In the genomic region with DNA sequence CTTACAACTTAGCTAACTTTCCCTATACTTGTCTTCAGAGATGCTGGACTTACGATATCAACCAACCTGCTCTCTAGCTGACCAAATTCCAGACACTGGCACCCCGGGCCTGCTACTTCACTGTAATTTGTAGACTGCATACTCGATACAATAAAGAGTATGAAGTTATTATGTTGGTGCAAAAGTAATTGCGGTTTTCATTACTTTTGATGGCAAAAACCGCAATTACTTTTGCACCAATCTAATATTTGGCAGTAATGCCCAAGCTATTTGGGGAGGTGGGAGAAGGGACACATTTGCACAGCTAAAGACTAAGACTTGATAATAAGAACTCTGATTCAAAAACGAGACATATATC, we compare ENCODE assay signal across 19 cellular contexts. TPM values are rescaled to one million over a fixed set of nuclear protein-coding genes. Genes with fewer than 3 reads are reported as not detected.
A peak's percentile ranks its signal among the peaks of the same experiment; 100 is the strongest.
DNase-seq lines count a peak whose midpoint lies in the region; ATAC-seq and TF ChIP-seq lines count a peak whose summit lies in the region.
"Had no signal": no experiment of that assay in that cellular context is flagged by ENCODE, and none has a peak within 500 bp of the region (broad histone marks: within the 10 kb centered on the region; RNA-seq: fewer than 3 reads in every experiment).

No MANE protein-coding gene starts in this region.

- no peak overlapping the region for H3K4me2 ChIP-seq in mesenchymal stem cell (ENCODE audit: low read length, poor library complexity, severe bottlenecking)

- H3K9me3 ChIP-seq in mesenchymal stem cell (ENCODE audit: control insufficient read depth, low read length) = no peaks in the 10 kb centered on the region
- H3K9me3 ChIP-seq in vagina = no peaks in the 10 kb centered on the region
- H3K9me3 ChIP-seq: body of pancreas, heart right ventricle, left ventricle myocardium inferior had no signal

- no peak overlapping the region for H3K4me3 ChIP-seq in mesenchymal stem cell (ENCODE audit: insufficient read depth in 1 of 2, low read depth in 1 of 2, low read length in 2 of 2)
- H3K4me3 ChIP-seq in vagina = no peak overlapping the region
- H3K4me3 ChIP-seq: body of pancreas, heart right ventricle, left ventricle myocardium inferior had no signal

- H3K4me1 ChIP-seq in mesenchymal stem cell (ENCODE audit: control insufficient read depth, insufficient read depth, low read depth, low read length) (peaks cover 2% of the 10 kb centered on the region), vagina (peaks cover 39% of the 10 kb centered on the region)
- H3K4me1 ChIP-seq: body of pancreas had no signal

- H3K9me3 Mint-ChIP-seq in activated naive CD4-positive, alpha-beta T cell treated with anti-CD3 and anti-CD28 coated beads, Interleukin-2, amount 50 U/mL, for 24 hours = no peaks in the 10 kb centered on the region
- H3K9me3 Mint-ChIP-seq: endodermal cell had no signal

- H3K36me3 ChIP-seq in mesenchymal stem cell (ENCODE audit: control insufficient read depth in 1 of 2, insufficient read depth in 2 of 2, low read depth in 1 of 2, low read length in 2 of 2) (no peaks in the 10 kb centered on the region), vagina (no peaks in the 10 kb centered on the region)
- H3K36me3 ChIP-seq: heart right ventricle, left ventricle myocardium inferior, WERI-Rb-1 had no signal

- peaks cover 75% of the 10 kb centered on the region for H3K4me1 Mint-ChIP-seq in activated naive CD4-positive, alpha-beta T cell treated with anti-CD3 and anti-CD28 coated beads, Interleukin-2, amount 50 U/mL, for 24 hours

- H2BK12ac ChIP-seq in mesenchymal stem cell (ENCODE audit: low read length in 2 of 2) = no peak overlapping the region

- H2BK120ac ChIP-seq in mesenchymal stem cell (ENCODE audit: low read depth, low read length) = no peak overlapping the region

- peak overlapping the region; percentile 75 for H3K9ac ChIP-seq in mesenchymal stem cell (ENCODE audit: low read length)

- H3K27ac Mint-ChIP-seq in activated naive CD4-positive, alpha-beta T cell treated with anti-CD3 and anti-CD28 coated beads, Interleukin-2, amount 50 U/mL, for 24 hours = peak overlapping the region; percentile 63
- H3K27ac Mint-ChIP-seq: endodermal cell had no signal

- peak overlapping the region in 1 of 2 experiments; percentile 59 for H3K18ac ChIP-seq in mesenchymal stem cell (ENCODE audit: low read depth in 1 of 2, low read length in 2 of 2)

- H3K4ac ChIP-seq in mesenchymal stem cell (ENCODE audit: low read depth in 1 of 2, low read length in 2 of 2) = no peak overlapping the region

- no peaks in the 10 kb centered on the region for H3K36me3 Mint-ChIP-seq in activated naive CD4-positive, alpha-beta T cell treated with anti-CD3 and anti-CD28 coated beads, Interleukin-2, amount 50 U/mL, for 24 hours

- no peak overlapping the region for H3K23ac ChIP-seq in mesenchymal stem cell (ENCODE audit: low read length in 2 of 2)

- intact Hi-C loops in vagina (cut with DNase I) = no loop called here

- no peak overlapping the region for H2AFZ ChIP-seq in mesenchymal stem cell (ENCODE audit: low read depth, low read length)

- TF ChIP-seq POLR2A in vagina (IDR thresholded peaks at IDR 0.05) = no peak

- no peak overlapping the region for H2BK5ac ChIP-seq in mesenchymal stem cell (ENCODE audit: low read depth, low read length, poor library complexity, severe bottlenecking)

- H2AK5ac ChIP-seq in mesenchymal stem cell (ENCODE audit: low read length, severe bottlenecking) = no peak overlapping the region

- no peak overlapping the region for H4K8ac ChIP-seq in mesenchymal stem cell (ENCODE audit: low read length)

- 86% methylated on average over 3 of the region's 6 CpGs for WGBS in mesenchymal stem cell

- TF ChIP-seq CTCF in VCaP (conservative IDR thresholded peaks at IDR 0.05) (no peak), vagina (IDR thresholded peaks at IDR 0.05) (no peak)

- H3K27me3 Mint-ChIP-seq in activated naive CD4-positive, alpha-beta T cell treated with anti-CD3 and anti-CD28 coated beads, Interleukin-2, amount 50 U/mL, for 24 hours = no peaks in the 10 kb centered on the region

- no peak overlapping the region for H4K91ac ChIP-seq in mesenchymal stem cell (ENCODE audit: low read length)

- H3K27ac ChIP-seq in VCaP = peak overlapping the region; percentile 70
- peak overlapping the region; percentile 75 for H3K27ac ChIP-seq in mesenchymal stem cell (ENCODE audit: low read length, poor library complexity, severe bottlenecking)
- peak overlapping the region; percentile 24 for H3K27ac ChIP-seq in vagina
- H3K27ac ChIP-seq: body of pancreas, left ventricle myocardium inferior, WERI-Rb-1 had no signal

- H3K4me3 Mint-ChIP-seq in activated naive CD4-positive, alpha-beta T cell treated with anti-CD3 and anti-CD28 coated beads, Interleukin-2, amount 50 U/mL, for 24 hours = no peak overlapping the region
- H3K4me3 Mint-ChIP-seq: endodermal cell had no signal

- DNase-seq in activated naive CD4-positive, alpha-beta T cell (lab: John Stamatoyannopoulos, UW) = no peak
- DNase-seq in mesenchymal stem cell (no peak), vagina (ENCODE audit: extremely low spot score in 2 of 2) (no peak), NCI-H1092 treated with DMSO at 0.1 percent for 48 hours (lab: John Stamatoyannopoulos, UW) (no peak)
- DNase-seq: activated CD4-positive, alpha-beta T cell treated with anti-CD3 and anti-CD28 coated beads, Interleukin-2, amount 50 U/mL, for 4 hours; activated gamma-delta T cell treated with Interleukin-2 at 50 U/mL for 16 hours; body of pancreas; endodermal cell; heart right ventricle; left ventricle myocardium inferior; NCI-H1417 treated with DMSO at 0.1 percent for 48 hours; NCI-H2171 treated with DMSO at 0.1 percent for 48 hours; stimulated activated CD4-positive, alpha-beta T cell treated with anti-CD3 and anti-CD28 coated beads, Interleukin-12 subunit alpha, Interleukin-12 subunit beta, amount 100 ng/mL, for 4 hours; T-helper 1 cell had no signal

- no peak overlapping the region for H2BK15ac ChIP-seq in mesenchymal stem cell (ENCODE audit: low read depth, poor library complexity, severe bottlenecking)

- ATAC-seq in GM18907 (IDR thresholded peaks at IDR 0.05; ENCODE audit: unreplicated experiment) = no peak
- ATAC-seq in HG03039 (IDR thresholded peaks at IDR 0.05; ENCODE audit: unreplicated experiment) = no peak
- ATAC-seq: body of pancreas had no signal

- H3K79me1 ChIP-seq in mesenchymal stem cell (replicated peaks; ENCODE audit: low read length, poor library complexity, severe bottlenecking) = no peaks in the 10 kb centered on the region

- H3K27me3 ChIP-seq in mesenchymal stem cell (ENCODE audit: control insufficient read depth in 1 of 2, insufficient read depth in 1 of 2, low read length in 2 of 2) (no peaks in the 10 kb centered on the region), vagina (no peaks in the 10 kb centered on the region)
- H3K27me3 ChIP-seq: body of pancreas, heart right ventricle had no signal

- H3K14ac ChIP-seq in mesenchymal stem cell (ENCODE audit: low read length in 2 of 2) = no peak overlapping the region

RNA-seq across cellular contexts. Expression of gene ARHGAP18, which starts 34.9 kb away (rescaled TPM):
- 22.2 TPM for polyA plus RNA-seq in mesenchymal stem cell (2013, experiment 1 of 2)
- 22.1 TPM for polyA plus RNA-seq in mesenchymal stem cell (2013, experiment 2 of 2)
- total RNA-seq in vagina = 7.6 TPM

Comparison
In these comparisons a context has a peak if more than half of its experiments do, and no peak if none do; other contexts are left out.
1. H3K27ac ChIP-seq: peak in every context shown above with its lines; median percentile 75 in mesenchymal stem cell; 70 in VCaP; 24 in vagina.